In genomic region chr1:230091473-230092231, GRCh38 we compare ENCODE assay signal across 2 cellular contexts.
TF ChIP-seq lines count a peak whose summit lies in the region.

No MANE protein-coding gene starts in this region.

TF ChIP-seq in HepG2, 621 proteins besides CTCF, POLR2A, EP300 and RAD21:
- TF ChIP-seq RFXANK (CRISPR knock-in tag; IDR thresholded peaks at IDR 0.05), result no peak
- TF ChIP-seq, protein P1, sequence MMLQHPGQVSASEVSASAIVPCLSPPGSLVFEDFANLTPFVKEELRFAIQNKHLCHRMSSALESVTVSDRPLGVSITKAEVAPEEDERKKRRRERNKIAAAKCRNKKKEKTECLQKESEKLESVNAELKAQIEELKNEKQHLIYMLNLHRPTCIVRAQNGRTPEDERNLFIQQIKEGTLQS (CRISPR knock-in tag; IDR thresholded peaks at IDR 0.05), result no peak
- TF ChIP-seq SIN3A (IDR thresholded peaks at IDR 0.05; ENCODE audit: borderline replicate concordance, low read depth, low read length), result no peak
- TF ChIP-seq NR3C1 (CRISPR knock-in tag; IDR thresholded peaks at IDR 0.05), result no peak
- no peak for TF ChIP-seq SRSF4 (IDR thresholded peaks at IDR 0.05; ENCODE audit: low read depth, low read length, poor library complexity, severe bottlenecking)
- TF ChIP-seq E2F2 (CRISPR knock-in tag; IDR thresholded peaks at IDR 0.05; ENCODE audit: borderline replicate concordance), result no peak
- TF ChIP-seq AFF4 (CRISPR knock-in tag; IDR thresholded peaks at IDR 0.05), result no peak
- no peak for TF ChIP-seq MNT (IDR thresholded peaks at IDR 0.05)
- TF ChIP-seq ZMAT3 (CRISPR knock-in tag; conservative IDR thresholded peaks at IDR 0.05), result no peak
- no peak for TF ChIP-seq TBP (CRISPR knock-in tag; IDR thresholded peaks at IDR 0.05)
- TF ChIP-seq ZNF350 (CRISPR knock-in tag; IDR thresholded peaks at IDR 0.05; ENCODE audit: borderline replicate concordance, low read depth), result no peak
- no peak for TF ChIP-seq ZNF326 (CRISPR knock-in tag; IDR thresholded peaks at IDR 0.05; ENCODE audit: borderline replicate concordance)
- TF ChIP-seq SIX4 (CRISPR knock-in tag; IDR thresholded peaks at IDR 0.05), result no peak
- no peak for TF ChIP-seq SOX13 (IDR thresholded peaks at IDR 0.05)
- TF ChIP-seq SOX13 (CRISPR knock-in tag; conservative IDR thresholded peaks at IDR 0.05 in 1 of 2, IDR thresholded peaks at IDR 0.05 in 1 of 2), result no peak

TF ChIP-seq in SK-N-SH, 30 proteins besides CTCF, POLR2A, EP300 and RAD21:
- TF ChIP-seq TCF12 (IDR thresholded peaks at IDR 0.05), result peak; percentile 50
- TF ChIP-seq FOXJ3 (CRISPR knock-in tag; IDR thresholded peaks at IDR 0.05), result no peak
- no peak for TF ChIP-seq REST (IDR thresholded peaks at IDR 0.05; ENCODE audit: low read depth, low read length)
- no peak for TF ChIP-seq SIN3A (IDR thresholded peaks at IDR 0.05; ENCODE audit: borderline replicate concordance, low read depth, low read length)
- no peak for TF ChIP-seq YY1 (IDR thresholded peaks at IDR 0.05; ENCODE audit: low read depth)
- no peak for TF ChIP-seq USF1 (IDR thresholded peaks at IDR 0.05; ENCODE audit: borderline replicate concordance, low read depth)
- peak; percentile 42; the same call in 1 of the 2 replicates for TF ChIP-seq FOSL2 (IDR thresholded peaks at IDR 0.05; ENCODE audit: borderline replicate concordance, low read depth)
- no peak for TF ChIP-seq MXI1 (IDR thresholded peaks at IDR 0.05; ENCODE audit: low read depth, low read length)
- no peak for TF ChIP-seq POLR2AphosphoS5 (IDR thresholded peaks at IDR 0.05; ENCODE audit: low read depth, low read length)
- TF ChIP-seq TAF1 (IDR thresholded peaks at IDR 0.05; ENCODE audit: borderline replicate concordance, low read depth, low read length), result no peak
- TF ChIP-seq, protein P2, sequence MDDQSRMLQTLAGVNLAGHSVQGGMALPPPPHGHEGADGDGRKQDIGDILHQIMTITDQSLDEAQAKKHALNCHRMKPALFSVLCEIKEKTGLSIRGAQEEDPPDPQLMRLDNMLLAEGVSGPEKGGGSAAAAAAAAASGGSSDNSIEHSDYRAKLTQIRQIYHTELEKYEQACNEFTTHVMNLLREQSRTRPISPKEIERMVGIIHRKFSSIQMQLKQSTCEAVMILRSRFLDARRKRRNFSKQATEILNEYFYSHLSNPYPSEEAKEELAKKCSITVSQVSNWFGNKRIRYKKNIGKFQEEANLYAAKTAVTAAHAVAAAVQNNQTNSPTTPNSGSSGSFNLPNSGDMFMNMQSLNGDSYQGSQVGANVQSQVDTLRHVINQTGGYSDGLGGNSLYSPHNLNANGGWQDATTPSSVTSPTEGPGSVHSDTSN (IDR thresholded peaks at IDR 0.05), result peak; percentile 17; the same call in 1 of the 2 replicates
- TF ChIP-seq JUND (IDR thresholded peaks at IDR 0.05), result peak; percentile 60; the same call in 1 of the 2 replicates
